Comparison of ENCODE assay signal across 1 cellular context in the genomic region with DNA sequence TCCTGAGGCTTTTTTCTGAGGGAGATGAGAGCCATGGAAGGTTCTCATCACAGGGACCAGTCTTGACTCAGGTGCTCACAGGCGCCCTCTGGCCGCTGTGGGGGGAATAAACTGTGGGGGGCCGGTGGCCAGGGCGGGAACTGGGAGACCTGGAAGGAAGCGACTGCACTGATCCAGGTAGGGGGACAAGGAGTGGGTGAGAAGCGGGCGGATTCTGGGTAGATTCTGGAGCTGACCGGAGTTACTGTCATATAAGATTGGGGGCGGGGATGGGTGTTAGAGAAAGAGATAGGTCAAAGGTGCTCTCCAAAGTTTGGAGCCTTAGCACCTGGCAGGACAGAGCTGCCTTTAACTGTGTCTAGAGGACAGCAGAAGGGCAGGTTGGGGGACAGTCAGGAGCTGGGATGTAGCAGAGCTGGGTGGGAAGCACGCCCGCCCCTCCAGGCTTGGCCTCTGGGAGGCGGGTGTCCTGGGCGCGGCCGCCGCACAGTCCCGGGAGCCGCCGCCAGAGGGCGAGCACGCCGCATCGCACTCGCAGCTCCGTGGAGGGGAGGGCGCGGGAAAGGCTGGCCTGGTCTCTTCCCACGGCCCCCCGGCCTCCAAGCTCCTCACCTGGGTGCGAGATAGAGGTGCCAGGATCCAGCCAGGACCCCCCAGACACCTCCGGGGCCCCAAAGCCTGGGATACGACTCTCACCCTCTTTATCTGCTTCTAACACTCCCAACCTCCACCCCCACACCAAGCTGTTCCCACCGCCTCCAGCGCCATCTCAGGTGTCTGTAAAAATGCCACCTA.
A peak's percentile ranks its signal among the peaks of the same experiment; 100 is the strongest.
TF ChIP-seq lines count a peak whose summit lies in the region.

No MANE protein-coding gene starts in this region.

TF ChIP-seq in K562, 482 proteins besides CTCF, POLR2A, EP300 and RAD21 (continues in another document):
- TF ChIP-seq, protein P1, sequence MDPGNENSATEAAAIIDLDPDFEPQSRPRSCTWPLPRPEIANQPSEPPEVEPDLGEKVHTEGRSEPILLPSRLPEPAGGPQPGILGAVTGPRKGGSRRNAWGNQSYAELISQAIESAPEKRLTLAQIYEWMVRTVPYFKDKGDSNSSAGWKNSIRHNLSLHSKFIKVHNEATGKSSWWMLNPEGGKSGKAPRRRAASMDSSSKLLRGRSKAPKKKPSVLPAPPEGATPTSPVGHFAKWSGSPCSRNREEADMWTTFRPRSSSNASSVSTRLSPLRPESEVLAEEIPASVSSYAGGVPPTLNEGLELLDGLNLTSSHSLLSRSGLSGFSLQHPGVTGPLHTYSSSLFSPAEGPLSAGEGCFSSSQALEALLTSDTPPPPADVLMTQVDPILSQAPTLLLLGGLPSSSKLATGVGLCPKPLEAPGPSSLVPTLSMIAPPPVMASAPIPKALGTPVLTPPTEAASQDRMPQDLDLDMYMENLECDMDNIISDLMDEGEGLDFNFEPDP (CRISPR knock-in tag; IDR thresholded peaks at IDR 0.05), result no peak
- TF ChIP-seq POLR3A (IDR thresholded peaks at IDR 0.05; ENCODE audit: borderline replicate concordance, extremely low read depth, insufficient read depth, insufficient read length) (no peak), FOSL1 (tag; conservative IDR thresholded peaks at IDR 0.05) (no peak), BRF2 (IDR thresholded peaks at IDR 0.05; ENCODE audit: borderline replicate concordance, insufficient read depth, insufficient read length) (no peak), BRCA1 (IDR thresholded peaks at IDR 0.05) (no peak), BRCA1 (CRISPR knock-in tag; IDR thresholded peaks at IDR 0.05) (peak; percentile 80; the same call in 1 of the 2 replicates), MECOM (CRISPR knock-in tag; IDR thresholded peaks at IDR 0.05) (no peak), EHMT2 (IDR thresholded peaks at IDR 0.05) (no peak), MLLT1 (IDR thresholded peaks at IDR 0.05) (peak; percentile 29 to 82; a peak in 3 of 4 replicates), RNF2 (IDR thresholded peaks at IDR 0.05) (no peak; the same call in 1 of the 2 replicates), LCOR (CRISPR knock-in tag; IDR thresholded peaks at IDR 0.05) (peak; percentile 79), MTA3 (IDR thresholded peaks at IDR 0.05; ENCODE audit: borderline replicate concordance) (peak; percentile 91), CCNT2 (IDR thresholded peaks at IDR 0.05; ENCODE audit: borderline replicate concordance, extremely low read depth, insufficient read length, low read depth, low read length) (peak; percentile 63), ZNF830 (CRISPR knock-in tag; IDR thresholded peaks at IDR 0.05) (no peak), MLX (CRISPR knock-in tag; conservative IDR thresholded peaks at IDR 0.05) (no peak), PCBP2 (IDR thresholded peaks at IDR 0.05; ENCODE audit: low read depth, low read length, poor library complexity, severe bottlenecking) (no peak), PTTG1 (tag; IDR thresholded peaks at IDR 0.05; ENCODE audit: low read depth) (no peak), WHSC1 (IDR thresholded peaks at IDR 0.05; ENCODE audit: low read length) (no peak), ZNF695 (CRISPR knock-in tag; IDR thresholded peaks at IDR 0.05) (no peak), TAL1 (IDR thresholded peaks at IDR 0.05) (no peak; the same call in 1 of the 2 replicates), ZNF785 (CRISPR knock-in tag; IDR thresholded peaks at IDR 0.05) (no peak), STAT5A (IDR thresholded peaks at IDR 0.05; ENCODE audit: borderline replicate concordance, low read length) (peak; percentile 16; the same call in 1 of the 2 replicates), ATF1 (CRISPR knock-in tag; IDR thresholded peaks at IDR 0.05) (peak; percentile 33; the same call in 1 of the 2 replicates), ATF1 (tag; IDR thresholded peaks at IDR 0.05) (peak; percentile 73), NCOA6 (IDR thresholded peaks at IDR 0.05) (no peak), NBN (IDR thresholded peaks at IDR 0.05; ENCODE audit: low read depth) (peak; percentile 56; the same call in 1 of the 2 replicates), HMBOX1 (IDR thresholded peaks at IDR 0.05) (no peak), NFE2 (IDR thresholded peaks at IDR 0.05; ENCODE audit: low read depth) (no peak), ZBTB17 (CRISPR knock-in tag; IDR thresholded peaks at IDR 0.05) (no peak), ZNF253 (CRISPR knock-in tag; conservative IDR thresholded peaks at IDR 0.05) (no peak), ZC3H11A (IDR thresholded peaks at IDR 0.05; ENCODE audit: low read depth, low read length) (no peak), HLTF (IDR thresholded peaks at IDR 0.05) (no peak; the same call in none of the 2 replicates), ZHX1 (conservative IDR thresholded peaks at IDR 0.05; ENCODE audit: low read length) (no peak), BACH1 (tag; IDR thresholded peaks at IDR 0.05) (no peak), HDAC1 (IDR thresholded peaks at IDR 0.05) (peak in 1 of 2 experiments; percentile 72; a peak in 1 of 4 replicates), POLR3G (IDR thresholded peaks at IDR 0.05; ENCODE audit: extremely low read depth, insufficient read length, insufficient replicate concordance) (no peak), L3MBTL2 (IDR thresholded peaks at IDR 0.05) (peak; percentile 81), SP1 (CRISPR knock-in tag; IDR thresholded peaks at IDR 0.05) (peak; percentile 90), ZNF764 (CRISPR knock-in tag; IDR thresholded peaks at IDR 0.05; ENCODE audit: low read depth) (no peak), HDAC6 (IDR thresholded peaks at IDR 0.05; ENCODE audit: low read depth, low read length) (no peak), PRPF4 (IDR thresholded peaks at IDR 0.05; ENCODE audit: insufficient read depth, low read depth, low read length, poor library complexity, severe bottlenecking) (peak; percentile 49)
- TF ChIP-seq, protein P2, sequence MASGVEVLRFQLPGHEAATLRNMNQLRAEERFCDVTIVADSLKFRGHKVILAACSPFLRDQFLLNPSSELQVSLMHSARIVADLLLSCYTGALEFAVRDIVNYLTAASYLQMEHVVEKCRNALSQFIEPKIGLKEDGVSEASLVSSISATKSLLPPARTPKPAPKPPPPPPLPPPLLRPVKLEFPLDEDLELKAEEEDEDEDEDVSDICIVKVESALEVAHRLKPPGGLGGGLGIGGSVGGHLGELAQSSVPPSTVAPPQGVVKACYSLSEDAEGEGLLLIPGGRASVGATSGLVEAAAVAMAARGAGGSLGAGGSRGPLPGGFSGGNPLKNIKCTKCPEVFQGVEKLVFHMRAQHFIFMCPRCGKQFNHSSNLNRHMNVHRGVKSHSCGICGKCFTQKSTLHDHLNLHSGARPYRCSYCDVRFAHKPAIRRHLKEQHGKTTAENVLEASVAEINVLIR (CRISPR knock-in tag; IDR thresholded peaks at IDR 0.05), result no peak
- TF ChIP-seq, protein P3, sequence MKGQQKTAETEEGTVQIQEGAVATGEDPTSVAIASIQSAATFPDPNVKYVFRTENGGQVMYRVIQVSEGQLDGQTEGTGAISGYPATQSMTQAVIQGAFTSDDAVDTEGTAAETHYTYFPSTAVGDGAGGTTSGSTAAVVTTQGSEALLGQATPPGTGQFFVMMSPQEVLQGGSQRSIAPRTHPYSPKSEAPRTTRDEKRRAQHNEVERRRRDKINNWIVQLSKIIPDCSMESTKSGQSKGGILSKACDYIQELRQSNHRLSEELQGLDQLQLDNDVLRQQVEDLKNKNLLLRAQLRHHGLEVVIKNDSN (CRISPR knock-in tag; IDR thresholded peaks at IDR 0.05), result no peak
- TF ChIP-seq, protein P4, sequence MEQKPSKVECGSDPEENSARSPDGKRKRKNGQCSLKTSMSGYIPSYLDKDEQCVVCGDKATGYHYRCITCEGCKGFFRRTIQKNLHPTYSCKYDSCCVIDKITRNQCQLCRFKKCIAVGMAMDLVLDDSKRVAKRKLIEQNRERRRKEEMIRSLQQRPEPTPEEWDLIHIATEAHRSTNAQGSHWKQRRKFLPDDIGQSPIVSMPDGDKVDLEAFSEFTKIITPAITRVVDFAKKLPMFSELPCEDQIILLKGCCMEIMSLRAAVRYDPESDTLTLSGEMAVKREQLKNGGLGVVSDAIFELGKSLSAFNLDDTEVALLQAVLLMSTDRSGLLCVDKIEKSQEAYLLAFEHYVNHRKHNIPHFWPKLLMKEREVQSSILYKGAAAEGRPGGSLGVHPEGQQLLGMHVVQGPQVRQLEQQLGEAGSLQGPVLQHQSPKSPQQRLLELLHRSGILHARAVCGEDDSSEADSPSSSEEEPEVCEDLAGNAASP (IDR thresholded peaks at IDR 0.05), result no peak
- TF ChIP-seq, protein P5, sequence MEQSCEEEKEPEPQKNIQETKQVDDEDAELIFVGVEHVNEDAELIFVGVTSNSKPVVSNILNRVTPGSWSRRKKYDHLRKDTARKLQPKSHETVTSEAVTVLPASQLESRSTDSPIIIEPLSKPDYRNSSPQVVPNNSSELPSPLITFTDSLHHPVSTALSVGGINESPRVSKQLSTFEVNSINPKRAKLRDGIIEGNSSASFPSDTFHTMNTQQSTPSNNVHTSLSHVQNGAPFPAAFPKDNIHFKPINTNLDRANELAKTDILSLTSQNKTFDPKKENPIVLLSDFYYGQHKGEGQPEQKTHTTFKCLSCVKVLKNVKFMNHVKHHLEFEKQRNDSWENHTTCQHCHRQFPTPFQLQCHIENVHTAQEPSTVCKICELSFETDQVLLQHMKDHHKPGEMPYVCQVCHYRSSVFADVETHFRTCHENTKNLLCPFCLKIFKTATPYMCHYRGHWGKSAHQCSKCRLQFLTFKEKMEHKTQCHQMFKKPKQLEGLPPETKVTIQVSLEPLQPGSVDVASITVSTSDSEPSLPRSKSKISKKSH (CRISPR knock-in tag; IDR thresholded peaks at IDR 0.05), result no peak
- TF ChIP-seq, protein P6, sequence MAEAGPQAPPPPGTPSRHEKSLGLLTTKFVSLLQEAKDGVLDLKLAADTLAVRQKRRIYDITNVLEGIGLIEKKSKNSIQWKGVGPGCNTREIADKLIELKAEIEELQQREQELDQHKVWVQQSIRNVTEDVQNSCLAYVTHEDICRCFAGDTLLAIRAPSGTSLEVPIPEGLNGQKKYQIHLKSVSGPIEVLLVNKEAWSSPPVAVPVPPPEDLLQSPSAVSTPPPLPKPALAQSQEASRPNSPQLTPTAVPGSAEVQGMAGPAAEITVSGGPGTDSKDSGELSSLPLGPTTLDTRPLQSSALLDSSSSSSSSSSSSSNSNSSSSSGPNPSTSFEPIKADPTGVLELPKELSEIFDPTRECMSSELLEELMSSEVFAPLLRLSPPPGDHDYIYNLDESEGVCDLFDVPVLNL (CRISPR knock-in tag; IDR thresholded peaks at IDR 0.05; ENCODE audit: low read depth), result peak; percentile 50; the same call in 1 of the 2 replicates
- TF ChIP-seq, protein P7, sequence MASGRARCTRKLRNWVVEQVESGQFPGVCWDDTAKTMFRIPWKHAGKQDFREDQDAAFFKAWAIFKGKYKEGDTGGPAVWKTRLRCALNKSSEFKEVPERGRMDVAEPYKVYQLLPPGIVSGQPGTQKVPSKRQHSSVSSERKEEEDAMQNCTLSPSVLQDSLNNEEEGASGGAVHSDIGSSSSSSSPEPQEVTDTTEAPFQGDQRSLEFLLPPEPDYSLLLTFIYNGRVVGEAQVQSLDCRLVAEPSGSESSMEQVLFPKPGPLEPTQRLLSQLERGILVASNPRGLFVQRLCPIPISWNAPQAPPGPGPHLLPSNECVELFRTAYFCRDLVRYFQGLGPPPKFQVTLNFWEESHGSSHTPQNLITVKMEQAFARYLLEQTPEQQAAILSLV (tag; IDR thresholded peaks at IDR 0.05), result no peak
